31 cellular contexts compared by ENCODE assay signal in genomic region chr12:54821676-54822075, GRCh38. TPM values are rescaled to one million over a fixed set of nuclear protein-coding genes. Genes with fewer than 3 reads are reported as not detected.
"Had no signal": no experiment of that assay in that cellular context is flagged by ENCODE, and none has a peak within 500 bp of the region (broad histone marks: within the 10 kb centered on the region; RNA-seq: fewer than 3 reads in every experiment).

No MANE protein-coding gene starts in this region.

- ATAC-seq: effector memory CD8-positive, alpha-beta T cell; esophagus mucosa; gastrocnemius medialis; heart right ventricle; left cardiac atrium; left lung; left ventricle myocardium superior; lower lobe of right lung had no signal

- H3K27me3 ChIP-seq: colonic mucosa, esophagus squamous epithelium, gastrocnemius medialis, heart right ventricle, left lung had no signal

- H3K27ac ChIP-seq: colonic mucosa, epithelial cell of prostate, esophagus squamous epithelium, gastrocnemius medialis, heart right ventricle, left lung, lower lobe of right lung had no signal

- H3K4me3 ChIP-seq: colonic mucosa, esophagus squamous epithelium, gastrocnemius medialis, heart right ventricle, left lung, lower lobe of right lung had no signal

- DNase-seq: cerebellar nuclear complex; colonic mucosa; cortex of kidney; effector CD8-positive, alpha-beta T cell; effector memory CD8-positive, alpha-beta T cell; endodermal cell; erythroblast; esophagus squamous epithelium; foreskin fibroblast; foreskin melanocyte; gastrocnemius medialis; glutamatergic neuron; head of caudate nucleus; heart right ventricle; hippocampal formation; immature natural killer cell; left cardiac atrium; left ventricle myocardium superior; lower lobe of right lung; mesendoderm; midbrain had no signal

- H3K36me3 ChIP-seq: colonic mucosa, esophagus squamous epithelium, gastrocnemius medialis, heart right ventricle, left lung, lower lobe of right lung had no signal

- H3K4me1 ChIP-seq: colonic mucosa, esophagus squamous epithelium, gastrocnemius medialis, heart right ventricle, left lung, lower lobe of right lung had no signal

- H3K9me3 ChIP-seq: colonic mucosa, gastrocnemius medialis, lower lobe of right lung had no signal

RNA-seq across cellular contexts. Expression of gene MUCL1, which starts 32.6 kb away (rescaled TPM):
- total RNA-seq: chondrocyte, colonic mucosa, dermis microvascular lymphatic vessel endothelial cell, endodermal cell, esophagus mucosa, gastrocnemius medialis, glomerular endothelial cell, heart right ventricle, kidney epithelial cell, left cardiac atrium, left ventricle myocardium superior, lower lobe of right lung, lung microvascular endothelial cell, mononuclear cell, mucosa of gallbladder had no signal
- polyA plus RNA-seq: heart right ventricle had no signal
